Comparison of ENCODE assay signal across 12 cellular contexts in the genomic region with DNA sequence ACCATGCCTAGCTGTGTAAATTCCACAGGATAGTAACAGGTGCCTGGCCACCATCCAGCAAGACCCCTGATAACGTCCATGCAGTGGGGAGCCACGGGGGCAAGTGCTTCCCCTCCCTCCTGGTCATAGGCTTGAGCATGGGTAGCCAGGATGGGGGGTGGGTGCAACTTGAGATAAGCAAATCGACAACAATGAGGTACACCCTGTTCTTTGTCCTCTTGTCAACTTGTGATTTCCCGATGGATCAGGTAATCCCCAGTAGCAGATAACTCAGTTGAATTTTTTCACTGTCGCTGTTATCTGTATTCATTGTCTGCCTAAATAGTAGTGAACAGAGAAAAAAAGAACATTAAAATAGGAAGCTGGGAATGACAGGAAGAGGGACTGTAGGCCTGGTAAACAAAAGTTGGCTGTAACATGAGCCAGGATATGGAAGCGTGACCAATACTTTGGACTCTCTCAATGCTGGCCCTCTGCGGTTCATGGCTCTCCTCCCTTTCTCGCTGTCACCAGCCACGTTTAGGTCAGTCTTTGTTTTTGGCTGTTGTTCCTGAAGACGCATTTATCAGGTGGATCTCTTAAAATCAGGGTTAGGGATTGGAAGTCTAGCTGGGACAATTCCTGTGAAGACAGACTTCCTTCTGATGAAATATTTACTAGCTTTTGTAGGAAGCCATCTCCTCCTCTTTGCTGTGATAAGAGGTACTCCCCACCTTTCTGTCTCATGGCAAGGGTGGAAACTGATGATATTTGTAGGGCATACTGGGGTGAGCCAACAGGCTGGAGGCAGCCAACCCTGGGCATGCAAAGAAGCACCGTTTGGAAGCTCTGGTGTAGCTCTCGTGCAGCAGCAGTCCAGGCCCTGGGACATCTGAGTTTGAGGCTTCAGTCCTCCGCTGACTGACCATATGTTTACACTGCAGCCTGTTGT. TPM values are rescaled to one million over a fixed set of nuclear protein-coding genes. Genes with fewer than 3 reads are reported as not detected.
DNase-seq lines count a peak whose midpoint lies in the region; TF ChIP-seq lines count a peak whose summit lies in the region.
"Had no signal": no experiment of that assay in that cellular context is flagged by ENCODE, and none has a peak within 500 bp of the region (broad histone marks: within the 10 kb centered on the region; RNA-seq: fewer than 3 reads in every experiment).

No MANE protein-coding gene starts in this region.

- TF ChIP-seq CTCF in C4-2B (conservative IDR thresholded peaks at IDR 0.05) (no peak), fibroblast of mammary gland (conservative IDR thresholded peaks at IDR 0.05; ENCODE audit: control insufficient read depth, insufficient read depth, low read depth, low read length) (no peak), nephron progenitor cell (IDR thresholded peaks at IDR 0.05) (no peak)

- CTCF ChIA-PET in activated CD4-positive, alpha-beta T cell treated with anti-CD3 and anti-CD28 coated beads, Interleukin-2, amount 10 ng/mL, durations not matched to agents 7 days and 5 days (lab: Charles Lee), result interaction anchor here (0.6 to 1.4 kb wide), 2 partner anchors 10 to 80 kb away, joined by 3 to 5 read pairs; no protein-coding TSS in a partner anchor

- peaks cover 9% of the 10 kb centered on the region for H3K27me3 Mint-ChIP-seq in nephron progenitor cell (ENCODE audit: low read depth, poor library complexity)
- H3K27me3 Mint-ChIP-seq in activated CD4-positive, alpha-beta T cell treated with anti-CD3 and anti-CD28 coated beads, Interleukin-2, amount 10 ng/mL, durations not matched to agents 7 days and 5 days, result peaks cover 2% of the 10 kb centered on the region

- DNase-seq in NCI-H2029 (lab: John Stamatoyannopoulos, UW) (peak; percentile 67), fibroblast of mammary gland (ENCODE audit: low read depth) (peak; percentile 78), nephron progenitor cell (peak; percentile 30), NCI-H1417 treated with DMSO at 0.1 percent for 48 hours (lab: John Stamatoyannopoulos, UW) (no peak), KG1 (lab: John Stamatoyannopoulos, UW) (no peak), NCI-H2081 treated with DMSO at 0.1 percent for 48 hours (lab: John Stamatoyannopoulos, UW) (no peak)
- no peak for DNase-seq in activated CD4-positive, alpha-beta T cell treated with anti-CD3 and anti-CD28 coated beads, Interleukin-2, amount 10 ng/mL, durations not matched to agents 7 days and 5 days
- DNase-seq: CD4-positive, CD25-positive, alpha-beta regulatory T cell; immature natural killer cell; NCI-H446; stimulated activated CD4-positive, alpha-beta T cell treated with anti-CD3 and anti-CD28 coated beads, Interleukin-12 subunit alpha, Interleukin-12 subunit beta, amount 100 ng/mL, for 4 hours had no signal

- peaks cover 39% of the 10 kb centered on the region for H3K36me3 Mint-ChIP-seq in nephron progenitor cell (ENCODE audit: low read depth)
- no peaks in the 10 kb centered on the region for H3K36me3 Mint-ChIP-seq in activated CD4-positive, alpha-beta T cell treated with anti-CD3 and anti-CD28 coated beads, Interleukin-2, amount 10 ng/mL, durations not matched to agents 7 days and 5 days (ENCODE audit: low read depth)
- H3K36me3 Mint-ChIP-seq: CD4-positive, CD25-positive, alpha-beta regulatory T cell; immature natural killer cell had no signal

- H3K27ac ChIP-seq in C4-2B, result peak overlapping the region; percentile 67

- H3K9me3 Mint-ChIP-seq in nephron progenitor cell, result peaks cover 1% of the 10 kb centered on the region
- H3K9me3 Mint-ChIP-seq in activated CD4-positive, alpha-beta T cell treated with anti-CD3 and anti-CD28 coated beads, Interleukin-2, amount 10 ng/mL, durations not matched to agents 7 days and 5 days, result no peaks in the 10 kb centered on the region
- H3K9me3 Mint-ChIP-seq: immature natural killer cell had no signal

- peaks cover 81% of the 10 kb centered on the region for H3K4me1 Mint-ChIP-seq in nephron progenitor cell
- H3K4me1 Mint-ChIP-seq in activated CD4-positive, alpha-beta T cell treated with anti-CD3 and anti-CD28 coated beads, Interleukin-2, amount 10 ng/mL, durations not matched to agents 7 days and 5 days, result peaks cover 11% of the 10 kb centered on the region

- POLR2A ChIA-PET in activated CD4-positive, alpha-beta T cell treated with anti-CD3 and anti-CD28 coated beads, Interleukin-2, amount 10 ng/mL, durations not matched to agents 7 days and 5 days (lab: Charles Lee), result no interaction called here

- peak overlapping the region; percentile 60 for H3K4me3 Mint-ChIP-seq in nephron progenitor cell
- no peak overlapping the region for H3K4me3 Mint-ChIP-seq in activated CD4-positive, alpha-beta T cell treated with anti-CD3 and anti-CD28 coated beads, Interleukin-2, amount 10 ng/mL, durations not matched to agents 7 days and 5 days
- H3K4me3 Mint-ChIP-seq: CD4-positive, CD25-positive, alpha-beta regulatory T cell; immature natural killer cell had no signal

- H3K4me3 ChIP-seq in fibroblast of mammary gland (ENCODE audit: control insufficient read depth, low read depth, low read length), result no peak overlapping the region

- peak overlapping the region; percentile 98 for H3K27ac Mint-ChIP-seq in nephron progenitor cell
- no peak overlapping the region for H3K27ac Mint-ChIP-seq in activated CD4-positive, alpha-beta T cell treated with anti-CD3 and anti-CD28 coated beads, Interleukin-2, amount 10 ng/mL, durations not matched to agents 7 days and 5 days
- H3K27ac Mint-ChIP-seq: immature natural killer cell had no signal

RNA-seq across cellular contexts. Expression of gene TCF7L1, which starts 42.4 kb away (rescaled TPM):
- not detected for total RNA-seq in activated CD4-positive, alpha-beta T cell treated with anti-CD3 and anti-CD28 coated beads, Interleukin-2, amount 10 ng/mL, durations not matched to agents 7 days and 5 days
- total RNA-seq: CD4-positive, CD25-positive, alpha-beta regulatory T cell had no signal

Comparison
In these comparisons a context has a peak if more than half of its experiments do, and no peak if none do; other contexts are left out.
1. DNase-seq: peak in NCI-H2029 (single experiment), fibroblast of mammary gland (single experiment) and nephron progenitor cell (single experiment); none in activated CD4-positive, alpha-beta T cell treated with anti-CD3 and anti-CD28 coated beads, Interleukin-2, amount 10 ng/mL, durations not matched to agents 7 days and 5 days (single experiment), NCI-H1417 treated with DMSO at 0.1 percent for 48 hours (single experiment), KG1 (single experiment) and NCI-H2081 treated with DMSO at 0.1 percent for 48 hours (single experiment).